Comparison of ENCODE assay signal across 2 cellular contexts in the genomic region with DNA sequence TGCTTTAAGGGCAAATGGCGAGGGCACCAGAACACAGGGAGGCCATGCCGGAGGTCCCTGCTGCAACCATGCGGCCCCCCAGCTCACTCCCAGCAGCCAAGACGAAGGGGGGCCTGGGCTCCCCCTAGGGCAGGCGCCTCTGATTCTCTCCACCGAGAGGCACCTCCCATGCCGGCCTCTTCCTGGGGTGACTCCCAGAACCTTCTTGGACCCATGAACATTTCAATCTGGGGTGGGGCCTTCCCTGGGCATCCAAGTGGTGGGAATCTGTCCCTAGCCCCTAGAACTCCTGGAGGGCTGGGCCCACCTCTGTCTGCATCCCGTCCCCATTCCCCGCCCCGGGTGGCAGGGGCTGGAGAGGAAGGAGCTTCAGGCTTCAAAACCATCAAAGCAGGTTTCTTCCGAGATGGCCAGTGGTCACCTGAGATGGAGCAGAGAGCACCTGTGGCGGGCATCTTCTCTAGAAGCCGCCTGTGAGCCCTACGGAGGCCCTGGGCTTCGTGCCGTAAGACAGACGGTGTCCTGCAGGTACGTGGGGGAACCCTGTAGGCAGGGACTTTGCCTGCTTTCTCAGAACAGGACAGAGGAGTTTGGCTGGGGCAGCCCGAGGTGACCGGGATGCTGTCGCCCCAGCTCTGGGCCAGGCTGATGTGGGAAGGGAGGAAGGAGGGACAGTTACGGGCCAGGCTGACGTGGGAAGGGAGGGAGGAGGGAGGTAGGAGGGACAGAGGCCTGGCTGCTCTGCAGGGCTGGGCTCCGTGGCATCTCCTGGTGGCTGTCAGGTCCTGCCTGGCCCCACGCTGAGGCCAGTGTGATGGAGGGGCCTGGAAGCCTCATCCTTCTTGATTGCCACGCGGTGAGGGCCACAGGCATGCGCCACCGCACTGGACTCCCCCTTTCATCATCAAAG.
TF ChIP-seq lines count a peak whose summit lies in the region.

No MANE protein-coding gene starts in this region.

TF ChIP-seq in A549, 52 proteins besides CTCF, POLR2A, EP300 and RAD21:
- TF ChIP-seq PHF8 (IDR thresholded peaks at IDR 0.05; ENCODE audit: borderline replicate concordance, low read depth), result no peak
- TF ChIP-seq, protein P1, sequence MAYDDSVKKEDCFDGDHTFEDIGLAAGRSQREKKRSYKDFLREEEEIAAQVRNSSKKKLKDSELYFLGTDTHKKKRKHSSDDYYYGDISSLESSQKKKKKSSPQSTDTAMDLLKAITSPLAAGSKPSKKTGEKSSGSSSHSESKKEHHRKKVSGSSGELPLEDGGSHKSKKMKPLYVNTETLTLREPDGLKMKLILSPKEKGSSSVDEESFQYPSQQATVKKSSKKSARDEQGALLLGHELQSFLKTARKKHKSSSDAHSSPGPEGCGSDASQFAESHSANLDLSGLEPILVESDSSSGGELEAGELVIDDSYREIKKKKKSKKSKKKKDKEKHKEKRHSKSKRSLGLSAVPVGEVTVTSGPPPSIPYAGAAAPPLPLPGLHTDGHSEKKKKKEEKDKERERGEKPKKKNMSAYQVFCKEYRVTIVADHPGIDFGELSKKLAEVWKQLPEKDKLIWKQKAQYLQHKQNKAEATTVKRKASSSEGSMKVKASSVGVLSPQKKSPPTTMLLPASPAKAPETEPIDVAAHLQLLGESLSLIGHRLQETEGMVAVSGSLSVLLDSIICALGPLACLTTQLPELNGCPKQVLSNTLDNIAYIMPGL (CRISPR knock-in tag; IDR thresholded peaks at IDR 0.05; ENCODE audit: borderline replicate concordance), result no peak
- no peak for TF ChIP-seq SMC3 (IDR thresholded peaks at IDR 0.05)
- TF ChIP-seq ZNF302 (CRISPR knock-in tag; IDR thresholded peaks at IDR 0.05), result no peak
- no peak for TF ChIP-seq ESRRA (IDR thresholded peaks at IDR 0.05; ENCODE audit: borderline replicate concordance, low read length)
- TF ChIP-seq HOXB13 (CRISPR knock-in tag; IDR thresholded peaks at IDR 0.05; ENCODE audit: low read depth), result no peak
- TF ChIP-seq TFCP2L1 (CRISPR knock-in tag; IDR thresholded peaks at IDR 0.05), result no peak
- no peak for TF ChIP-seq HDAC2 (IDR thresholded peaks at IDR 0.05)
- TF ChIP-seq MYC (IDR thresholded peaks at IDR 0.05; ENCODE audit: borderline replicate concordance, low read length), result no peak
- TF ChIP-seq, protein P2, sequence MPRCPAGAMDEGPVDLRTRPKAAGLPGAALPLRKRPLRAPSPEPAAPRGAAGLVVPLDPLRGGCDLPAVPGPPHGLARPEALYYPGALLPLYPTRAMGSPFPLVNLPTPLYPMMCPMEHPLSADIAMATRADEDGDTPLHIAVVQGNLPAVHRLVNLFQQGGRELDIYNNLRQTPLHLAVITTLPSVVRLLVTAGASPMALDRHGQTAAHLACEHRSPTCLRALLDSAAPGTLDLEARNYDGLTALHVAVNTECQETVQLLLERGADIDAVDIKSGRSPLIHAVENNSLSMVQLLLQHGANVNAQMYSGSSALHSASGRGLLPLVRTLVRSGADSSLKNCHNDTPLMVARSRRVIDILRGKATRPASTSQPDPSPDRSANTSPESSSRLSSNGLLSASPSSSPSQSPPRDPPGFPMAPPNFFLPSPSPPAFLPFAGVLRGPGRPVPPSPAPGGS (IDR thresholded peaks at IDR 0.05), result no peak
- TF ChIP-seq KDM5A (IDR thresholded peaks at IDR 0.05), result no peak
- TF ChIP-seq SREBF2 (IDR thresholded peaks at IDR 0.05), result no peak

TF ChIP-seq in GM12878, 131 proteins besides CTCF, POLR2A, EP300 and RAD21:
- TF ChIP-seq NFYA (IDR thresholded peaks at IDR 0.05; ENCODE audit: borderline replicate concordance, low read depth, low read length), result no peak
- TF ChIP-seq LARP7 (IDR thresholded peaks at IDR 0.05), result no peak
- no peak for TF ChIP-seq JUNB (IDR thresholded peaks at IDR 0.05)
- 0 out of 2 replicates have a peak, but pooled peaks have one; percentile 33 for TF ChIP-seq POLR2AphosphoS5 (IDR thresholded peaks at IDR 0.05; ENCODE audit: low read length)
- TF ChIP-seq, protein P3, sequence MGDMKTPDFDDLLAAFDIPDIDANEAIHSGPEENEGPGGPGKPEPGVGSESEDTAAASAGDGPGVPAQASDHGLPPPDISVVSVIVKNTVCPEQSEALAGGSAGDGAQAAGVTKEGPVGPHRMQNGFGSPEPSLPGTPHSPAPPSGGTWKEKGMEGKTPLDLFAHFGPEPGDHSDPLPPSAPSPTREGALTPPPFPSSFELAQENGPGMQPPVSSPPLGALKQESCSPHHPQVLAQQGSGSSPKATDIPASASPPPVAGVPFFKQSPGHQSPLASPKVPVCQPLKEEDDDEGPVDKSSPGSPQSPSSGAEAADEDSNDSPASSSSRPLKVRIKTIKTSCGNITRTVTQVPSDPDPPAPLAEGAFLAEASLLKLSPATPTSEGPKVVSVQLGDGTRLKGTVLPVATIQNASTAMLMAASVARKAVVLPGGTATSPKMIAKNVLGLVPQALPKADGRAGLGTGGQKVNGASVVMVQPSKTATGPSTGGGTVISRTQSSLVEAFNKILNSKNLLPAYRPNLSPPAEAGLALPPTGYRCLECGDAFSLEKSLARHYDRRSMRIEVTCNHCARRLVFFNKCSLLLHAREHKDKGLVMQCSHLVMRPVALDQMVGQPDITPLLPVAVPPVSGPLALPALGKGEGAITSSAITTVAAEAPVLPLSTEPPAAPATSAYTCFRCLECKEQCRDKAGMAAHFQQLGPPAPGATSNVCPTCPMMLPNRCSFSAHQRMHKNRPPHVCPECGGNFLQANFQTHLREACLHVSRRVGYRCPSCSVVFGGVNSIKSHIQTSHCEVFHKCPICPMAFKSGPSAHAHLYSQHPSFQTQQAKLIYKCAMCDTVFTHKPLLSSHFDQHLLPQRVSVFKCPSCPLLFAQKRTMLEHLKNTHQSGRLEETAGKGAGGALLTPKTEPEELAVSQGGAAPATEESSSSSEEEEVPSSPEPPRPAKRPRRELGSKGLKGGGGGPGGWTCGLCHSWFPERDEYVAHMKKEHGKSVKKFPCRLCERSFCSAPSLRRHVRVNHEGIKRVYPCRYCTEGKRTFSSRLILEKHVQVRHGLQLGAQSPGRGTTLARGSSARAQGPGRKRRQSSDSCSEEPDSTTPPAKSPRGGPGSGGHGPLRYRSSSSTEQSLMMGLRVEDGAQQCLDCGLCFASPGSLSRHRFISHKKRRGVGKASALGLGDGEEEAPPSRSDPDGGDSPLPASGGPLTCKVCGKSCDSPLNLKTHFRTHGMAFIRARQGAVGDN (IDR thresholded peaks at IDR 0.05), result no peak
- no peak for TF ChIP-seq NR2F1 (conservative IDR thresholded peaks at IDR 0.05)
